ENCODE assay signal across 26 cellular contexts in genomic region chr9:99878651-99879050, GRCh38. TPM values are rescaled to one million over a fixed set of nuclear protein-coding genes. Genes with fewer than 3 reads are reported as not detected.
"Had no signal": no experiment of that assay in that cellular context is flagged by ENCODE, and none has a peak within 500 bp of the region (broad histone marks: within the 10 kb centered on the region; RNA-seq: fewer than 3 reads in every experiment).

No MANE protein-coding gene starts in this region.

- FAIRE-seq: bronchial epithelial cell had no signal

- H3K4me3 Mint-ChIP-seq: activated B cell treated with CpG ODN at 0.5 μM for 24 hours; activated CD4-positive, alpha-beta T cell treated with anti-CD3 and anti-CD28 coated beads for 36 hours; activated naive CD8-positive, alpha-beta T cell; activated T-cell treated with anti-CD3 and anti-CD28 coated beads, Interleukin-2, amount 50 U/mL, for 24 hours; activated T-helper 17 cell treated with anti-CD3 and anti-CD28 coated beads, Interleukin-2, amount 50 U/mL, for 72 hours; endodermal cell; memory B cell; stimulated activated naive CD8-positive, alpha-beta T cell treated with anti-CD3 and anti-CD28 coated beads, Interleukin-15, Interleukin-2, amounts not matched to agents 100 ng/mL and 50 ng/mL, for 24 hours had no signal

- H3K9me3 ChIP-seq: heart left ventricle, mucosa of descending colon, right lobe of liver, tibial artery had no signal

- H3K27ac ChIP-seq: coronary artery, epithelial cell of prostate, heart left ventricle, right lobe of liver, skin epidermis, tibial artery had no signal

- H3K27me3 Mint-ChIP-seq: activated B cell treated with CpG ODN at 0.5 μM for 24 hours; activated naive CD8-positive, alpha-beta T cell; memory B cell had no signal

- H3K4me3 ChIP-seq: coronary artery, heart left ventricle, mucosa of descending colon, right lobe of liver, skin epidermis, tibial artery had no signal

- ATAC-seq: activated CD4-positive, alpha-beta T cell treated with anti-CD3 and anti-CD28 coated beads for 36 hours; activated T-helper 17 cell treated with anti-CD3 and anti-CD28 coated beads, Interleukin-2, amount 50 U/mL, for 72 hours; heart left ventricle; left colon; mucosa of descending colon; right lobe of liver had no signal

- H3K27me3 ChIP-seq: heart left ventricle, right lobe of liver, tibial artery had no signal

- H3K36me3 ChIP-seq: heart left ventricle, right lobe of liver, tibial artery had no signal

- H3K9me3 Mint-ChIP-seq: activated T-cell treated with anti-CD3 and anti-CD28 coated beads, Interleukin-2, amount 50 U/mL, for 24 hours; stimulated activated naive CD8-positive, alpha-beta T cell treated with anti-CD3 and anti-CD28 coated beads, Interleukin-15, Interleukin-2, amounts not matched to agents 100 ng/mL and 50 ng/mL, for 24 hours had no signal

- H3K27ac Mint-ChIP-seq: activated B cell treated with CpG ODN at 0.5 μM for 24 hours; activated CD4-positive, alpha-beta T cell treated with anti-CD3 and anti-CD28 coated beads for 36 hours; activated naive CD8-positive, alpha-beta T cell; activated T-cell treated with anti-CD3 and anti-CD28 coated beads, Interleukin-2, amount 50 U/mL, for 24 hours; activated T-helper 17 cell treated with anti-CD3 and anti-CD28 coated beads, Interleukin-2, amount 50 U/mL, for 72 hours; endodermal cell; memory B cell had no signal

- H3K4me1 ChIP-seq: heart left ventricle, right lobe of liver, tibial artery had no signal

- DNase-seq: activated B cell treated with CpG ODN at 0.5 μM for 24 hours; activated CD4-positive, alpha-beta T cell treated with anti-CD3 and anti-CD28 coated beads for 36 hours; activated CD4-positive, alpha-beta T cell treated with anti-CD3 and anti-CD28 coated beads, Interleukin-2, amount 50 U/mL, for 4 hours; activated CD8-positive, alpha-beta memory T cell treated with anti-CD3 and anti-CD28 coated beads for 24 hours; activated CD8-positive, alpha-beta memory T cell treated with anti-CD3 and anti-CD28 coated beads, Interleukin-2, amount 50 U/mL, for 4 hours; activated naive CD4-positive, alpha-beta T cell; activated T-cell treated with anti-CD3 and anti-CD28 coated beads, Interleukin-2, amount 50 U/mL, for 24 hours; endodermal cell; heart left ventricle; islet precursor cell; left colon; mucosa of descending colon; nucleus accumbens; right lobe of liver; stimulated activated CD4-positive, alpha-beta T cell treated with anti-CD3 and anti-CD28 coated beads, Interleukin-1b, Interleukin-23, amount 100 ng/mL, for 48 hours; substantia nigra; T1000; tibial artery had no signal

RNA-seq across cellular contexts. Expression of gene NR4A3, which starts 57.0 kb away (rescaled TPM):
- total RNA-seq: bronchial epithelial cell had no signal
